ENCODE assay signal across 1 cellular context in genomic region chr2:238287702-238288649, GRCh38.
TF ChIP-seq lines count a peak whose summit lies in the region.

TSS of gene PER2 (minus strand) at chr2:238288610. CDS start at chr2:238277936, 10,674 bp downstream.

TF ChIP-seq in HepG2, 621 proteins besides CTCF, POLR2A, EP300 and RAD21 (continued from another document and continues in another):
- TF ChIP-seq MTERF4 (CRISPR knock-in tag; IDR thresholded peaks at IDR 0.05) (peak; percentile 90; the same call in 1 of the 2 replicates), ZBTB49 (CRISPR knock-in tag; IDR thresholded peaks at IDR 0.05; ENCODE audit: borderline replicate concordance) (no peak), ZBTB20 (CRISPR knock-in tag; IDR thresholded peaks at IDR 0.05; ENCODE audit: borderline replicate concordance, low read depth) (peak; percentile 73; the same call in 1 of the 2 replicates), TBL1XR1 (IDR thresholded peaks at IDR 0.05; ENCODE audit: borderline replicate concordance, low read length, partially characterized antibody) (peak; percentile 77), AGO2 (optimal IDR thresholded peaks at IDR 0.05; ENCODE audit: low read depth, low read length) (peak; percentile 76), CREB1 (IDR thresholded peaks at IDR 0.05) (peak; percentile 52), CREB1 (CRISPR knock-in tag; IDR thresholded peaks at IDR 0.05) (no peak), MXD1 (CRISPR knock-in tag; IDR thresholded peaks at IDR 0.05) (peak; percentile 33), CENPX (CRISPR knock-in tag; IDR thresholded peaks at IDR 0.05) (no peak), UBTF (CRISPR knock-in tag; IDR thresholded peaks at IDR 0.05) (0 out of 2 replicates have a peak, but pooled peaks have one; percentile 15), SNAPC4 (CRISPR knock-in tag; IDR thresholded peaks at IDR 0.05) (peak; percentile 59), HMGXB4 (CRISPR knock-in tag; IDR thresholded peaks at IDR 0.05; ENCODE audit: borderline replicate concordance in 1 of 2, low read depth in 1 of 2) (peak in 1 of 2 experiments; percentile 44; a peak in 2 of 4 replicates), ZNF280B (CRISPR knock-in tag; IDR thresholded peaks at IDR 0.05; ENCODE audit: borderline replicate concordance) (peak; percentile 79; the same call in 1 of the 2 replicates), LCORL (IDR thresholded peaks at IDR 0.05) (no peak), LCORL (CRISPR knock-in tag; IDR thresholded peaks at IDR 0.05) (peak; percentile 65; the same call in 1 of the 2 replicates), BHLHE40 (IDR thresholded peaks at IDR 0.05; ENCODE audit: low read length) (no peak), CEBPB (IDR thresholded peaks at IDR 0.05; ENCODE audit: borderline replicate concordance, low read depth, low read length) (peak; percentile 40; the same call in 1 of the 2 replicates), E2F2 (CRISPR knock-in tag; IDR thresholded peaks at IDR 0.05; ENCODE audit: borderline replicate concordance) (peak; percentile 61; the same call in 1 of the 2 replicates), PRPF4 (IDR thresholded peaks at IDR 0.05; ENCODE audit: low read depth, low read length, poor library complexity, severe bottlenecking) (no peak), ZNF83 (CRISPR knock-in tag; IDR thresholded peaks at IDR 0.05; ENCODE audit: borderline replicate concordance) (no peak), ZNF790 (CRISPR knock-in tag; IDR thresholded peaks at IDR 0.05; ENCODE audit: borderline replicate concordance) (peak; percentile 93; the same call in 1 of the 2 replicates), PCBP1 (IDR thresholded peaks at IDR 0.05; ENCODE audit: borderline replicate concordance, low read depth, low read length) (0 out of 2 replicates have a peak, but pooled peaks have one; percentile 35), ZSCAN22 (CRISPR knock-in tag; IDR thresholded peaks at IDR 0.05) (0 out of 2 replicates have a peak, but pooled peaks have one; percentile 15), ZNF598 (CRISPR knock-in tag; IDR thresholded peaks at IDR 0.05; ENCODE audit: borderline replicate concordance) (peak; percentile 26; the same call in 1 of the 2 replicates), NRL (CRISPR knock-in tag; IDR thresholded peaks at IDR 0.05; ENCODE audit: borderline replicate concordance) (peak; percentile 82; the same call in 1 of the 2 replicates), ZNF747 (CRISPR knock-in tag; IDR thresholded peaks at IDR 0.05; ENCODE audit: borderline replicate concordance) (peak; percentile 15; the same call in 1 of the 2 replicates), RFXAP (CRISPR knock-in tag; IDR thresholded peaks at IDR 0.05; ENCODE audit: borderline replicate concordance) (peak; percentile 49; the same call in 1 of the 2 replicates), SNAI1 (CRISPR knock-in tag; IDR thresholded peaks at IDR 0.05; ENCODE audit: borderline replicate concordance) (peak; percentile 81; the same call in 1 of the 2 replicates), SIN3A (IDR thresholded peaks at IDR 0.05; ENCODE audit: borderline replicate concordance, low read depth, low read length) (peak; percentile 45; the same call in 1 of the 2 replicates), ZNF138 (CRISPR knock-in tag; IDR thresholded peaks at IDR 0.05; ENCODE audit: low read depth) (0 out of 2 replicates have a peak, but pooled peaks have one; percentile 15), RFX1 (IDR thresholded peaks at IDR 0.05) (peak; percentile 80), MYPOP (CRISPR knock-in tag; IDR thresholded peaks at IDR 0.05) (0 out of 2 replicates have a peak, but pooled peaks have one; percentile 3), ZSCAN21 (CRISPR knock-in tag; IDR thresholded peaks at IDR 0.05; ENCODE audit: borderline replicate concordance) (peak; percentile 46), ZNF749 (CRISPR knock-in tag; IDR thresholded peaks at IDR 0.05; ENCODE audit: borderline replicate concordance) (no peak)
